Comparison of ENCODE assay signal across 26 cellular contexts in the genomic region with DNA sequence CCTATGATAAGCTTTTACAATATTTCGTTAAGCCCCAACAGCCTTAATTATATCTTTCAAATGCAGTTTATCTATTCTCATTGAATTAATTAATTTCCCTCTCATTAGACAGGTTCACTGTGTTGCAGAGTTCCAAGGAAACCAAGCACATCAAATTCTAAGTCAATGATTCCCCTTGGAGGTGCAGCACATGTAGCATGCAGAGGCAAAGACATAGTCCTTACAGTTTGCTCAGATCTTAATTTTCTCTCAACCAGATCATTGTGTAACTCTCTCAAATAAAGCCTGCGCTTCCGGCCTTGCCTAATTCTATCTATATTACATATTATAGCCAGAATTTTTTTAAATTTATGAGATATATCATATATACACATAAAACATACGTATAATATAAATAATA.
"Had no signal": no experiment of that assay in that cellular context is flagged by ENCODE, and none has a peak within 500 bp of the region (broad histone marks: within the 10 kb centered on the region; RNA-seq: fewer than 3 reads in every experiment).

No MANE protein-coding gene starts in this region.

- H3K9me3 ChIP-seq: colonic mucosa, gastrocnemius medialis had no signal

- H3K4me3 ChIP-seq: colonic mucosa, coronary artery, dorsolateral prefrontal cortex, esophagus muscularis mucosa, esophagus squamous epithelium, gastrocnemius medialis, gastroesophageal sphincter, heart left ventricle, heart right ventricle had no signal

- H3K36me3 ChIP-seq: colonic mucosa, esophagus muscularis mucosa, esophagus squamous epithelium, gastrocnemius medialis, gastroesophageal sphincter, heart left ventricle, heart right ventricle had no signal

- H3K27ac ChIP-seq: colonic mucosa, coronary artery, dorsolateral prefrontal cortex, epithelial cell of prostate, esophagus muscularis mucosa, esophagus squamous epithelium, foreskin keratinocyte, gastrocnemius medialis, gastroesophageal sphincter, heart left ventricle, heart right ventricle had no signal

- ATAC-seq: effector memory CD8-positive, alpha-beta T cell; esophagus mucosa; foreskin keratinocyte; gastrocnemius medialis; gastroesophageal sphincter; heart left ventricle; heart right ventricle had no signal

- FAIRE-seq: endometrium, endothelial cell of umbilical vein had no signal

- H3K4me1 ChIP-seq: colonic mucosa, esophagus muscularis mucosa, esophagus squamous epithelium, foreskin keratinocyte, gastrocnemius medialis, gastroesophageal sphincter, heart left ventricle, heart right ventricle had no signal

- DNase-seq: colonic mucosa; cortex of kidney; dermis blood vessel endothelial cell; dorsolateral prefrontal cortex; effector CD4-positive, alpha-beta T cell; effector CD8-positive, alpha-beta T cell; effector memory CD4-positive, alpha-beta T cell; effector memory CD8-positive, alpha-beta T cell; endodermal cell; erythroblast; esophagus squamous epithelium; foreskin fibroblast; foreskin keratinocyte; foreskin melanocyte; gastrocnemius medialis; glutamatergic neuron; head of caudate nucleus; heart left ventricle; heart right ventricle had no signal

- H3K27me3 ChIP-seq: colonic mucosa, dorsolateral prefrontal cortex, esophagus muscularis mucosa, esophagus squamous epithelium, foreskin keratinocyte, gastrocnemius medialis, gastroesophageal sphincter, heart left ventricle, heart right ventricle had no signal
